In genomic region chr4:144583658-144584057, GRCh38 we compare ENCODE assay signal across 18 cellular contexts.
A peak's percentile ranks its signal among the peaks of the same experiment; 100 is the strongest.
DNase-seq lines count a peak whose midpoint lies in the region; ATAC-seq and TF ChIP-seq lines count a peak whose summit lies in the region.
"Had no signal": no experiment of that assay in that cellular context is flagged by ENCODE, and none has a peak within 500 bp of the region (broad histone marks: within the 10 kb centered on the region; RNA-seq: fewer than 3 reads in every experiment).

No MANE protein-coding gene starts in this region.

- no peaks in the 10 kb centered on the region for H3K27me3 Mint-ChIP-seq in activated naive CD4-positive, alpha-beta T cell treated with anti-CD3 and anti-CD28 coated beads, Interleukin-2, amount 50 U/mL, for 24 hours
- no peaks in the 10 kb centered on the region for H3K27me3 Mint-ChIP-seq in mesothelial cell of epicardium (ENCODE audit: low read depth)
- H3K27me3 Mint-ChIP-seq: activated CD4-positive, alpha-beta T cell treated with anti-CD3 and anti-CD28 coated beads for 36 hours; dendritic cell treated with granulocyte-macrophage colony-stimulating factor and Interleukin-4, amounts not matched to agents 40 ng/mL and 50 ng/mL, for 4 days had no signal

- H3K9me3 Mint-ChIP-seq in activated naive CD4-positive, alpha-beta T cell treated with anti-CD3 and anti-CD28 coated beads, Interleukin-2, amount 50 U/mL, for 24 hours = peaks cover 5% of the 10 kb centered on the region
- H3K9me3 Mint-ChIP-seq in mesothelial cell of epicardium = peaks cover 19% of the 10 kb centered on the region

- intact Hi-C loops in left colon (cut with DNase I, micrococcal nuclease) = no loop called here

- peak; percentile 50 for ATAC-seq in left colon
- ATAC-seq: activated CD4-positive, alpha-beta T cell treated with anti-CD3 and anti-CD28 coated beads for 36 hours; gastrocnemius medialis; naive thymus-derived CD4-positive, alpha-beta T cell had no signal

- H3K27ac Mint-ChIP-seq in activated naive CD4-positive, alpha-beta T cell treated with anti-CD3 and anti-CD28 coated beads, Interleukin-2, amount 50 U/mL, for 24 hours = peak overlapping the region; percentile 38
- H3K27ac Mint-ChIP-seq in mesothelial cell of epicardium = no peak overlapping the region
- H3K27ac Mint-ChIP-seq: activated CD4-positive, alpha-beta T cell treated with anti-CD3 and anti-CD28 coated beads for 36 hours; dendritic cell treated with granulocyte-macrophage colony-stimulating factor and Interleukin-4, amounts not matched to agents 40 ng/mL and 50 ng/mL, for 4 days; naive thymus-derived CD4-positive, alpha-beta T cell; T-helper 1 cell treated with Interleukin-12 subunit alpha and Interleukin-12 subunit beta and Interleukin-4 antibody, amounts not matched to agents 30 μg/mL and 1 μg/mL, for 36 hours had no signal

- no peaks in the 10 kb centered on the region for H3K36me3 Mint-ChIP-seq in activated naive CD4-positive, alpha-beta T cell treated with anti-CD3 and anti-CD28 coated beads, Interleukin-2, amount 50 U/mL, for 24 hours
- H3K36me3 Mint-ChIP-seq in mesothelial cell of epicardium = peaks cover 3% of the 10 kb centered on the region

- no peak for TF ChIP-seq CTCF in mesothelial cell of epicardium (IDR thresholded peaks at IDR 0.05; ENCODE audit: unreplicated experiment)

- H3K4me1 Mint-ChIP-seq in activated naive CD4-positive, alpha-beta T cell treated with anti-CD3 and anti-CD28 coated beads, Interleukin-2, amount 50 U/mL, for 24 hours = no peaks in the 10 kb centered on the region
- peaks cover 13% of the 10 kb centered on the region for H3K4me1 Mint-ChIP-seq in mesothelial cell of epicardium
- H3K4me1 Mint-ChIP-seq: activated CD4-positive, alpha-beta T cell treated with anti-CD3 and anti-CD28 coated beads for 36 hours; naive thymus-derived CD4-positive, alpha-beta T cell had no signal

- no peak for DNase-seq in activated naive CD4-positive, alpha-beta T cell treated with anti-CD3 and anti-CD28 coated beads, Interleukin-2, amount 50 U/mL, for 16 hours
- DNase-seq in dermis blood vessel endothelial cell (peak; percentile 53), left colon (no peak), mesothelial cell of epicardium (ENCODE audit: low spot score in 2 of 2, unreplicated experiment in 2 of 2) (no peak), NCI-H446 (lab: John Stamatoyannopoulos, UW) (no peak), HT-29 (ENCODE audit: low spot score) (no peak)
- no peak for DNase-seq in activated CD8-positive, alpha-beta memory T cell treated with anti-CD3 and anti-CD28 coated beads for 24 hours
- DNase-seq: activated CD4-positive, alpha-beta T cell treated with anti-CD3 and anti-CD28 coated beads for 36 hours; activated T-cell treated with anti-CD3 and anti-CD28 coated beads, Interleukin-2, amount 50 U/mL, for 48 hours; adrenal gland; gastrocnemius medialis; KBM-7; naive thymus-derived CD4-positive, alpha-beta T cell; NCI-H524; stimulated activated CD4-positive, alpha-beta T cell treated with anti-CD3 and anti-CD28 coated beads, Interleukin-4, amount 100 ng/mL, for 1 hour had no signal

- no peak overlapping the region for H3K4me3 Mint-ChIP-seq in activated naive CD4-positive, alpha-beta T cell treated with anti-CD3 and anti-CD28 coated beads, Interleukin-2, amount 50 U/mL, for 24 hours
- no peak overlapping the region for H3K4me3 Mint-ChIP-seq in mesothelial cell of epicardium
- H3K4me3 Mint-ChIP-seq: activated CD4-positive, alpha-beta T cell treated with anti-CD3 and anti-CD28 coated beads for 36 hours; dendritic cell treated with granulocyte-macrophage colony-stimulating factor and Interleukin-4, amounts not matched to agents 40 ng/mL and 50 ng/mL, for 4 days; naive thymus-derived CD4-positive, alpha-beta T cell; T-helper 1 cell treated with Interleukin-12 subunit alpha and Interleukin-12 subunit beta and Interleukin-4 antibody, amounts not matched to agents 30 μg/mL and 1 μg/mL, for 36 hours had no signal
